In the genomic region with DNA sequence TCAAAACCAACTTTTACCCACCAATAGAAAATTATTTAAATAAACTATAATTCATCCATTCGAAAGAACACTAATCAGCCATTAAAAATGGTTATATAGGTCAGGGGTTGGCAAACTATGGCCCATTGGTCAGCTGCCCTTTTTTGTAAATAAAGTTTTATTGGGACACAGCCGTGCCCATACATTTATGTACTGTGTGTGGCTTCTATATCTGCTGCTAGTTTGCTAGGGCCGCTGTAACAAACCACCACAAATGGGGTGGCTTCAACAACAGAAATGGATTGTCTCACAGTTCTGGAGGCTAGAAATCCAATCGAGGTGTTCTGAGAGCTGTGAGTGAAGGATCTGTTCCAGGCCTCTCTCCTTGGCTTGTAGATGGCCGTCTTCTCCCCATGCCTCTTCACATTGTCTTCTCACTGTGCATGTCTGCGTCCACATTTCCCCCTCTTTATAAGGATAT, we compare ENCODE assay signal across 2 cellular contexts.
TF ChIP-seq lines count a peak whose summit lies in the region.

No MANE protein-coding gene starts in this region.

TF ChIP-seq in GM23338, 12 proteins besides CTCF, POLR2A, EP300 and RAD21 (continued from another document and continues in another):
- TF ChIP-seq EZH2 (IDR thresholded peaks at IDR 0.05; ENCODE audit: low read depth, unreplicated experiment): no peak
- TF ChIP-seq, protein P1, sequence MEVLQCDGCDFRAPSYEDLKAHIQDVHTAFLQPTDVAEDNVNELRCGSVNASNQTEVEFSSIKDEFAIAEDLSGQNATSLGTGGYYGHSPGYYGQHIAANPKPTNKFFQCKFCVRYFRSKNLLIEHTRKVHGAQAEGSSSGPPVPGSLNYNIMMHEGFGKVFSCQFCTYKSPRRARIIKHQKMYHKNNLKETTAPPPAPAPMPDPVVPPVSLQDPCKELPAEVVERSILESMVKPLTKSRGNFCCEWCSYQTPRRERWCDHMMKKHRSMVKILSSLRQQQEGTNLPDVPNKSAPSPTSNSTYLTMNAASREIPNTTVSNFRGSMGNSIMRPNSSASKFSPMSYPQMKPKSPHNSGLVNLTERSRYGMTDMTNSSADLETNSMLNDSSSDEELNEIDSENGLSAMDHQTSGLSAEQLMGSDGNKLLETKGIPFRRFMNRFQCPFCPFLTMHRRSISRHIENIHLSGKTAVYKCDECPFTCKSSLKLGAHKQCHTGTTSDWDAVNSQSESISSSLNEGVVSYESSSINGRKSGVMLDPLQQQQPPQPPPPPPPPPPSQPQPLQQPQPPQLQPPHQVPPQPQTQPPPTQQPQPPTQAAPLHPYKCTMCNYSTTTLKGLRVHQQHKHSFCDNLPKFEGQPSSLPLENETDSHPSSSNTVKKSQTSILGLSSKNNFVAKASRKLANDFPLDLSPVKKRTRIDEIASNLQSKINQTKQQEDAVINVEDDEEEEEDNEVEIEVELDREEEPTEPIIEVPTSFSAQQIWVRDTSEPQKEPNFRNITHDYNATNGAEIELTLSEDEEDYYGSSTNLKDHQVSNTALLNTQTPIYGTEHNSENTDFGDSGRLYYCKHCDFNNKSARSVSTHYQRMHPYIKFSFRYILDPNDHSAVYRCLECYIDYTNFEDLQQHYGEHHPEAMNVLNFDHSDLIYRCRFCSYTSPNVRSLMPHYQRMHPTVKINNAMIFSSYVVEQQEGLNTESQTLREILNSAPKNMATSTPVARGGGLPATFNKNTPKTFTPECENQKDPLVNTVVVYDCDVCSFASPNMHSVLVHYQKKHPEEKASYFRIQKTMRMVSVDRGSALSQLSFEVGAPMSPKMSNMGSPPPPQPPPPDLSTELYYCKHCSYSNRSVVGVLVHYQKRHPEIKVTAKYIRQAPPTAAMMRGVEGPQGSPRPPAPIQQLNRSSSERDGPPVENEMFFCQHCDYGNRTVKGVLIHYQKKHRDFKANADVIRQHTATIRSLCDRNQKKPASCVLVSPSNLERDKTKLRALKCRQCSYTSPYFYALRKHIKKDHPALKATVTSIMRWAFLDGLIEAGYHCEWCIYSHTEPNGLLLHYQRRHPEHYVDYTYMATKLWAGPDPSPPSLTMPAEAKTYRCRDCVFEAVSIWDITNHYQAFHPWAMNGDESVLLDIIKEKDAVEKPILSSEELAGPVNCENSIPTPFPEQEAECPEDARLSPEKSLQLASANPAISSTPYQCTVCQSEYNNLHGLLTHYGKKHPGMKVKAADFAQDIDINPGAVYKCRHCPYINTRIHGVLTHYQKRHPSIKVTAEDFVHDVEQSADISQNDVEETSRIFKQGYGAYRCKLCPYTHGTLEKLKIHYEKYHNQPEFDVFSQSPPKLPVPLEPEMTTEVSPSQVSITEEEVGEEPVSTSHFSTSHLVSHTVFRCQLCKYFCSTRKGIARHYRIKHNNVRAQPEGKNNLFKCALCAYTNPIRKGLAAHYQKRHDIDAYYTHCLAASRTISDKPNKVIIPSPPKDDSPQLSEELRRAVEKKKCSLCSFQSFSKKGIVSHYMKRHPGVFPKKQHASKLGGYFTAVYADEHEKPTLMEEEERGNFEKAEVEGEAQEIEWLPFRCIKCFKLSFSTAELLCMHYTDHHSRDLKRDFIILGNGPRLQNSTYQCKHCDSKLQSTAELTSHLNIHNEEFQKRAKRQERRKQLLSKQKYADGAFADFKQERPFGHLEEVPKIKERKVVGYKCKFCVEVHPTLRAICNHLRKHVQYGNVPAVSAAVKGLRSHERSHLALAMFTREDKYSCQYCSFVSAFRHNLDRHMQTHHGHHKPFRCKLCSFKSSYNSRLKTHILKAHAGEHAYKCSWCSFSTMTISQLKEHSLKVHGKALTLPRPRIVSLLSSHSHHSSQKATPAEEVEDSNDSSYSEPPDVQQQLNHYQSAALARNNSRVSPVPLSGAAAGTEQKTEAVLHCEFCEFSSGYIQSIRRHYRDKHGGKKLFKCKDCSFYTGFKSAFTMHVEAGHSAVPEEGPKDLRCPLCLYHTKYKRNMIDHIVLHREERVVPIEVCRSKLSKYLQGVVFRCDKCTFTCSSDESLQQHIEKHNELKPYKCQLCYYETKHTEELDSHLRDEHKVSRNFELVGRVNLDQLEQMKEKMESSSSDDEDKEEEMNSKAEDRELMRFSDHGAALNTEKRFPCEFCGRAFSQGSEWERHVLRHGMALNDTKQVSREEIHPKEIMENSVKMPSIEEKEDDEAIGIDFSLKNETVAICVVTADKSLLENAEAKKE (CRISPR knock-in tag; IDR thresholded peaks at IDR 0.05): no peak
- TF ChIP-seq ETS1 (IDR thresholded peaks at IDR 0.05): no peak
- no peak for TF ChIP-seq JUNB (IDR thresholded peaks at IDR 0.05; ENCODE audit: unreplicated experiment)
- no peak for TF ChIP-seq ZNF331 (CRISPR knock-in tag; IDR thresholded peaks at IDR 0.05; ENCODE audit: low read depth)
- TF ChIP-seq EZH2phosphoT487 (IDR thresholded peaks at IDR 0.05; ENCODE audit: unreplicated experiment): no peak
- no peak for TF ChIP-seq NANOG (IDR thresholded peaks at IDR 0.05; ENCODE audit: borderline replicate concordance)
- no peak for TF ChIP-seq REST (IDR thresholded peaks at IDR 0.05; ENCODE audit: unreplicated experiment)
- no peak for TF ChIP-seq STAT1 (IDR thresholded peaks at IDR 0.05; ENCODE audit: unreplicated experiment)
- no peak for TF ChIP-seq ZNF114 (CRISPR knock-in tag; IDR thresholded peaks at IDR 0.05)

TF ChIP-seq in IMR-90, 13 proteins besides CTCF, POLR2A, EP300 and RAD21 (continued from another document):
- TF ChIP-seq SMC3 (IDR thresholded peaks at IDR 0.05; ENCODE audit: low read depth, low read length) (no peak), NFE2L2 (IDR thresholded peaks at IDR 0.05; ENCODE audit: low read depth, low read length) (no peak), RFX5 (IDR thresholded peaks at IDR 0.05; ENCODE audit: low read depth, low read length) (no peak), USF2 (IDR thresholded peaks at IDR 0.05; ENCODE audit: low read depth, low read length) (no peak), CEBPB (IDR thresholded peaks at IDR 0.05; ENCODE audit: low read depth, low read length) (no peak), MXI1 (IDR thresholded peaks at IDR 0.05; ENCODE audit: borderline replicate concordance, low read depth, low read length) (no peak), CHD1 (IDR thresholded peaks at IDR 0.05; ENCODE audit: low read depth, low read length) (no peak)
